ENCODE assay signal across 29 cellular contexts in genomic region chr2:221975151-221975550, GRCh38.
"Had no signal": no experiment of that assay in that cellular context is flagged by ENCODE, and none has a peak within 500 bp of the region (broad histone marks: within the 10 kb centered on the region; RNA-seq: fewer than 3 reads in every experiment).

No MANE protein-coding gene starts in this region.

- H3K27ac ChIP-seq: ascending aorta, breast epithelium, cardiac muscle cell, colonic mucosa, epithelial cell of prostate, esophagus squamous epithelium, gastroesophageal sphincter, heart right ventricle had no signal

- H3K4me3 ChIP-seq: ascending aorta, breast epithelium, cardiac muscle cell, colonic mucosa, esophagus squamous epithelium, gastroesophageal sphincter, heart right ventricle had no signal

- FAIRE-seq: endometrium, endothelial cell of umbilical vein had no signal

- H3K9me3 ChIP-seq: ascending aorta, breast epithelium, colonic mucosa, esophagus squamous epithelium, gastroesophageal sphincter, heart right ventricle had no signal

- H3K27me3 ChIP-seq: ascending aorta, breast epithelium, cardiac muscle cell, colonic mucosa, gastroesophageal sphincter had no signal

- H3K36me3 ChIP-seq: ascending aorta, breast epithelium, cardiac muscle cell, colonic mucosa, esophagus squamous epithelium, gastroesophageal sphincter, heart right ventricle had no signal

- DNase-seq: activated CD4-positive, alpha-beta memory T cell treated with anti-CD3 and anti-CD28 coated beads, Interleukin-2, amount 10 ng/mL, durations not matched to agents 7 days and 5 days; activated CD4-positive, alpha-beta T cell treated with anti-CD3 and anti-CD28 coated beads for 36 hours; activated CD4-positive, alpha-beta T cell treated with anti-CD3 and anti-CD28 coated beads, Interleukin-2, amount 10 ng/mL, durations not matched to agents 7 days and 5 days; activated CD4-positive, alpha-beta T cell treated with anti-CD3 and anti-CD28 coated beads, Interleukin-2, amount 50 U/mL, for 4 hours; activated CD4-positive, CD25-positive, alpha-beta regulatory T cell; activated CD4-positive, CD25-positive, alpha-beta regulatory T cell treated with anti-CD3 and anti-CD28 coated beads, Interleukin-2, amount 50 U/mL, for 72 hours; activated CD8-positive, alpha-beta memory T cell treated with anti-CD3 and anti-CD28 coated beads, Interleukin-2, amount 50 U/mL, for 48 hours; activated gamma-delta T cell; activated naive CD4-positive, alpha-beta T cell; activated naive CD4-positive, alpha-beta T cell treated with anti-CD3 and anti-CD28 coated beads, Interleukin-2, amount 10 ng/mL, durations not matched to agents 7 days and 5 days; activated naive CD8-positive, alpha-beta T cell treated with anti-CD3 and anti-CD28 coated beads, Interleukin-2, amount 10 ng/mL, durations not matched to agents 7 days and 5 days; activated T-cell treated with anti-CD3 and anti-CD28 coated beads for 4 hours; activated T-cell treated with anti-CD3 and anti-CD28 coated beads, Interleukin-2, amount 50 U/mL, for 24 hours; activated T-cell treated with anti-CD3 and anti-CD28 coated beads, Interleukin-2, amount 50 U/mL, for 72 hours; central memory CD4-positive, alpha-beta T cell; cerebellar nuclear complex; colonic mucosa; effector CD8-positive, alpha-beta T cell; esophagus squamous epithelium; foreskin melanocyte; heart right ventricle; T-helper 2 cell had no signal

- H3K4me1 ChIP-seq: ascending aorta, breast epithelium, colonic mucosa, esophagus squamous epithelium, gastroesophageal sphincter, heart right ventricle had no signal
